In genomic region chr7:116526897-116527296, GRCh38 we compare ENCODE assay signal across 8 cellular contexts. TPM values are rescaled to one million over a fixed set of nuclear protein-coding genes. Genes with fewer than 3 reads are reported as not detected.
A peak's percentile ranks its signal among the peaks of the same experiment; 100 is the strongest.
DNase-seq lines count a peak whose midpoint lies in the region; ATAC-seq lines count a peak whose summit lies in the region.
"Had no signal": no experiment of that assay in that cellular context is flagged by ENCODE, and none has a peak within 500 bp of the region (broad histone marks: within the 10 kb centered on the region; RNA-seq: fewer than 3 reads in every experiment).

No MANE protein-coding gene starts in this region.

- no peak overlapping the region for H3K27ac ChIP-seq in HUES48 (ENCODE audit: low read depth, low read length)

- no peaks in the 10 kb centered on the region for H3K9me3 ChIP-seq in HUES48 (ENCODE audit: control insufficient read depth, insufficient read depth, low read length)
- no peaks in the 10 kb centered on the region for H3K9me3 ChIP-seq in iPS-18c (ENCODE audit: control insufficient read depth, insufficient read depth, low read length)

- H3K9ac ChIP-seq in HUES48 (ENCODE audit: low read depth, low read length), result no peak overlapping the region; the same call in 1 of the 2 replicates

- H3K36me3 ChIP-seq in HUES48 (ENCODE audit: control insufficient read depth, insufficient read depth, low read length), result 0 out of 2 replicates have a peak, but pooled peaks cover 3% of the 10 kb centered on the region

- H3K4me1 ChIP-seq in HUES48 (ENCODE audit: control insufficient read depth, insufficient read depth, low read length), result peaks cover 40% of the 10 kb centered on the region

- H3K4me3 Mint-ChIP-seq in activated T-helper 17 cell treated with anti-CD3 and anti-CD28 coated beads, Interleukin-2, amount 50 U/mL, for 72 hours, result peak overlapping the region; percentile 86
- H3K4me3 Mint-ChIP-seq in stimulated activated naive CD8-positive, alpha-beta T cell treated with anti-CD3 and anti-CD28 coated beads, Interleukin-15, amount 100 ng/mL, for 72 hours, result peak overlapping the region; percentile 71 to 95

- DNase-seq in stimulated activated naive CD8-positive, alpha-beta T cell treated with anti-CD3 and anti-CD28 coated beads, Interleukin-15, amount 100 ng/mL, for 72 hours, result no peak
- DNase-seq in NCI-H1092 treated with DMSO at 0.1 percent for 48 hours (lab: John Stamatoyannopoulos, UW) (no peak), COLO829 (ENCODE audit: low spot score) (no peak)
- DNase-seq: SHP77 treated with DMSO at 0.1 percent for 48 hours had no signal

- H3K36me3 Mint-ChIP-seq in activated T-helper 17 cell treated with anti-CD3 and anti-CD28 coated beads, Interleukin-2, amount 50 U/mL, for 72 hours (ENCODE audit: low read depth), result peaks cover 5% of the 10 kb centered on the region

- H3K4me3 ChIP-seq in HUES48 (ENCODE audit: low read depth, low read length), result peak overlapping the region; percentile 80
- H3K4me3 ChIP-seq in iPS-18c (ENCODE audit: insufficient read depth, low read depth, low read length), result peak overlapping the region; percentile 68

- H3K4me1 Mint-ChIP-seq in activated T-helper 17 cell treated with anti-CD3 and anti-CD28 coated beads, Interleukin-2, amount 50 U/mL, for 72 hours, result peaks cover 5% of the 10 kb centered on the region
- peaks cover 27% of the 10 kb centered on the region for H3K4me1 Mint-ChIP-seq in stimulated activated naive CD8-positive, alpha-beta T cell treated with anti-CD3 and anti-CD28 coated beads, Interleukin-15, amount 100 ng/mL, for 72 hours

- peaks cover 57% of the 10 kb centered on the region for H3K27me3 Mint-ChIP-seq in activated T-helper 17 cell treated with anti-CD3 and anti-CD28 coated beads, Interleukin-2, amount 50 U/mL, for 72 hours
- H3K27me3 Mint-ChIP-seq in stimulated activated naive CD8-positive, alpha-beta T cell treated with anti-CD3 and anti-CD28 coated beads, Interleukin-15, amount 100 ng/mL, for 72 hours, result peaks cover 80% of the 10 kb centered on the region

- no peak overlapping the region for H3K27ac Mint-ChIP-seq in activated T-helper 17 cell treated with anti-CD3 and anti-CD28 coated beads, Interleukin-2, amount 50 U/mL, for 72 hours
- H3K27ac Mint-ChIP-seq in stimulated activated naive CD8-positive, alpha-beta T cell treated with anti-CD3 and anti-CD28 coated beads, Interleukin-15, amount 100 ng/mL, for 72 hours, result peak overlapping the region in 1 of 2 donors; percentile 42

- ATAC-seq in activated T-helper 17 cell treated with anti-CD3 and anti-CD28 coated beads, Interleukin-2, amount 50 U/mL, for 72 hours (replicated peaks), result no peak
- ATAC-seq in stimulated activated naive CD8-positive, alpha-beta T cell treated with anti-CD3 and anti-CD28 coated beads, Interleukin-15, amount 100 ng/mL, for 72 hours, result no peak
- no peak for ATAC-seq in GM21390 (IDR thresholded peaks at IDR 0.05; ENCODE audit: unreplicated experiment)

- H3K27me3 ChIP-seq in HUES48 (ENCODE audit: control insufficient read depth, insufficient read depth, low read length), result peaks cover 24% of the 10 kb centered on the region

- no peaks in the 10 kb centered on the region for H3K9me3 Mint-ChIP-seq in activated T-helper 17 cell treated with anti-CD3 and anti-CD28 coated beads, Interleukin-2, amount 50 U/mL, for 72 hours
- no peaks in the 10 kb centered on the region for H3K9me3 Mint-ChIP-seq in stimulated activated naive CD8-positive, alpha-beta T cell treated with anti-CD3 and anti-CD28 coated beads, Interleukin-15, amount 100 ng/mL, for 72 hours

RNA-seq across cellular contexts. Expression of gene CAV1, which starts 2.1 kb away (rescaled TPM):
- 1 to 10 TPM in 1 of 2 donors, not detected in 1; 1.2 TPM for total RNA-seq in activated T-helper 17 cell treated with anti-CD3 and anti-CD28 coated beads, Interleukin-2, amount 50 U/mL, for 72 hours

RNA-seq across cellular contexts. Expression of gene CAV2, which starts 27.4 kb away (rescaled TPM):
- under 1 TPM in 1 of 2 donors, not detected in 1; 0.42 TPM for total RNA-seq in activated T-helper 17 cell treated with anti-CD3 and anti-CD28 coated beads, Interleukin-2, amount 50 U/mL, for 72 hours
